Comparison of ENCODE assay signal across 9 cellular contexts in the genomic region with DNA sequence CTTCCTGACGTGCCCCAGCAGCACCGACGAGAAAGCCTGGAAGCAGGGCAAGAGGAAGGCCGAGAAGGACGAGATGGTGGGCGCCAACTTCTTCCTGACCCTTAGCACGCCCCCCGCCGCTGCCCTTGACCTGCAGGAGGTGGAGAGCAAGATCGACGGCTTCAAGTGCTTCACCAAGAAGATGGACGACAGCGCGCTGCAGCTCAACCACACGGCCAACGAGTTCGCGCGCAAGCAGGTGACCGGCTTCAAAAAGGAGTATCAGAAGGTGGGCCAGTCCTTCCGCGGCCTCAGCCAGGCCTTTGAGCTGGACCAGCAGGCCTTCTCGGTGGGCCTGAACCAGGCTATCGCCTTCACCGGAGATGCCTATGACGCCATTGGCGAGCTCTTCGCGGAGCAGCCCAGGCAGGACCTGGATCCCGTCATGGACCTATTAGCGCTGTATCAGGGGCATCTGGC. TPM values are rescaled to one million over a fixed set of nuclear protein-coding genes. Genes with fewer than 3 reads are reported as not detected.
A peak's percentile ranks its signal among the peaks of the same experiment; 100 is the strongest.
DNase-seq lines count a peak whose midpoint lies in the region; ATAC-seq, FAIRE-seq and TF ChIP-seq lines count a peak whose summit lies in the region.
"Had no signal": no experiment of that assay in that cellular context is flagged by ENCODE, and none has a peak within 500 bp of the region (broad histone marks: within the 10 kb centered on the region; RNA-seq: fewer than 3 reads in every experiment).

No MANE protein-coding gene starts in this region.

- WGBS in pancreas, 2 donors = 76 to 88% methylated on average over 31 of the region's 31 CpGs

- ATAC-seq in CD4-positive, alpha-beta T cell (ENCODE audit: poor library complexity) = no peak
- no peak for ATAC-seq in pancreas
- no peak for ATAC-seq in GM21515 (IDR thresholded peaks at IDR 0.05; ENCODE audit: unreplicated experiment)

- no peak for FAIRE-seq in pancreas (lab: Jason Lieb, UNC)
- FAIRE-seq: GM18507 had no signal

- no peak for DNase-seq in CD4-positive, alpha-beta T cell
- DNase-seq in fibroblast of lung (ENCODE audit: low read depth in 2 of 2) = no peak
- DNase-seq in pancreas = peak in 3 of 6 donors; percentile 30 to 65 (median 31)
- no peak for DNase-seq in cerebellar nuclear complex (lab: John Stamatoyannopoulos, UW)
- no peak for DNase-seq in GM10248 (ENCODE audit: extremely low spot score)
- DNase-seq in SW 1271 (lab: John Stamatoyannopoulos, UW) = no peak

- H4K20me1 ChIP-seq in SU-DHL-6 (ENCODE audit: low read depth, low read length) (no peaks in the 10 kb centered on the region), fibroblast of lung (ENCODE audit: control insufficient read depth, extremely low read depth, insufficient read depth, low read length) (no peaks in the 10 kb centered on the region)

- peak overlapping the region; percentile 34 for H3K27ac Mint-ChIP-seq in CD4-positive, alpha-beta T cell

- H2AFZ ChIP-seq in SU-DHL-6 (ENCODE audit: low read depth, low read length, severe bottlenecking) = no peak overlapping the region
- H2AFZ ChIP-seq in fibroblast of lung (ENCODE audit: low read length) = no peak overlapping the region

- no peaks in the 10 kb centered on the region for H3K9me3 Mint-ChIP-seq in CD4-positive, alpha-beta T cell

- H3K36me3 ChIP-seq in SU-DHL-6 (ENCODE audit: low read length) = no peaks in the 10 kb centered on the region
- peaks cover 10% of the 10 kb centered on the region for H3K36me3 ChIP-seq in fibroblast of lung (ENCODE audit: control insufficient read depth, insufficient read depth, low read length)
- H3K36me3 ChIP-seq in pancreas = no peaks in the 10 kb centered on the region

- POLR2A ChIA-PET in CD4-positive, alpha-beta T cell (lab: Charles Lee) = interaction anchor here (0.6 to 3.8 kb wide), 8 partner anchors 11 to 348 kb away, joined by 3 to 46 read pairs (median 9); no protein-coding TSS in a partner anchor
- POLR2A ChIA-PET in GM10248 (lab: Yijun Ruan, JAX) = no interaction called here

- intact Hi-C loops in CD4-positive, alpha-beta T cell (cut with DNase I, micrococcal nuclease) = loop anchor here in 1 of 2 experiments (5.0 kb wide), 4 partner anchors 123 to 788 kb away; partner anchors contain the start of genes ARL15, DHX29 and MTREX
- intact Hi-C loops in pancreas (cut with DNase I) = loop anchor here in 2 of 3 donors (5.0 to 10.0 kb wide), 3 partner anchors 236 to 328 kb away; no protein-coding TSS in a partner anchor

- H3K4me2 ChIP-seq in SU-DHL-6 (ENCODE audit: low read depth, low read length, poor library complexity, severe bottlenecking) = peak overlapping the region; percentile 39
- peak overlapping the region; percentile 90 for H3K4me2 ChIP-seq in fibroblast of lung (ENCODE audit: extremely low read depth, insufficient read depth, low read length)

- H3K4me1 ChIP-seq in fibroblast of lung (ENCODE audit: control insufficient read depth, extremely low read depth, insufficient read depth, low read length) (peaks cover 13% of the 10 kb centered on the region), pancreas (peaks cover 12 to 37% (median 22%) of the 10 kb centered on the region in 3 donors)

- H3K79me2 ChIP-seq in SU-DHL-6 (ENCODE audit: insufficient read depth, low read length) = no peaks in the 10 kb centered on the region
- peaks cover 59% of the 10 kb centered on the region for H3K79me2 ChIP-seq in fibroblast of lung (ENCODE audit: control insufficient read depth, insufficient read depth, low read length)

- no peak overlapping the region for H3K27ac ChIP-seq in CD4-positive, alpha-beta T cell (ENCODE audit: low read depth, low read length)
- no peak overlapping the region for H3K27ac ChIP-seq in SU-DHL-6 (ENCODE audit: low read depth, low read length)
- no peak overlapping the region for H3K27ac ChIP-seq in fibroblast of lung (ENCODE audit: insufficient read depth, low read length)
- H3K27ac ChIP-seq in pancreas = peak overlapping the region in 2 of 4 donors; percentile 39 to 91

- H3K27me3 Mint-ChIP-seq in CD4-positive, alpha-beta T cell = peaks cover 4% of the 10 kb centered on the region

- H3K9ac ChIP-seq in SU-DHL-6 (ENCODE audit: low read length) = no peak overlapping the region
- H3K9ac ChIP-seq in fibroblast of lung (ENCODE audit: insufficient read depth, low read length) = no peak overlapping the region

- H3K4me1 Mint-ChIP-seq in CD4-positive, alpha-beta T cell (ENCODE audit: low read depth) = peaks cover 34% of the 10 kb centered on the region

- H3K9me3 ChIP-seq in CD4-positive, alpha-beta T cell (ENCODE audit: control insufficient read depth, low read length) = no peaks in the 10 kb centered on the region
- H3K9me3 ChIP-seq in SU-DHL-6 (ENCODE audit: insufficient read depth, low read length) (no peaks in the 10 kb centered on the region), fibroblast of lung (ENCODE audit: control insufficient read depth, insufficient read depth, low read depth, low read length) (peaks cover 7% of the 10 kb centered on the region), pancreas (no peaks in the 10 kb centered on the region)

- H3K36me3 Mint-ChIP-seq in CD4-positive, alpha-beta T cell (ENCODE audit: low read depth) = peaks cover 16% of the 10 kb centered on the region

- H3K27me3 ChIP-seq in CD4-positive, alpha-beta T cell (ENCODE audit: control insufficient read depth, insufficient read depth, low read length) = no peaks in the 10 kb centered on the region
- H3K27me3 ChIP-seq in SU-DHL-6 (ENCODE audit: low read length) (no peaks in the 10 kb centered on the region), fibroblast of lung (ENCODE audit: control insufficient read depth, insufficient read depth, low read length) (no peaks in the 10 kb centered on the region), pancreas (no peaks in the 10 kb centered on the region)

- no peaks in the 10 kb centered on the region for H3F3A ChIP-seq in SU-DHL-6 (ENCODE audit: insufficient read depth)

- CTCF ChIA-PET in CD4-positive, alpha-beta T cell (lab: Charles Lee) = interaction anchor here (0.9 to 2.5 kb wide), 2 partner anchors 326 to 346 kb away, joined by 3 to 14 read pairs; no protein-coding TSS in a partner anchor
- CTCF ChIA-PET in GM10248 (lab: Yijun Ruan, JAX) = interaction anchor here (0.8 to 4.9 kb wide), 9 partner anchors 9 to 348 kb away, joined by 3 to 88 read pairs (median 5); no protein-coding TSS in a partner anchor

- H3K4me3 ChIP-seq in SU-DHL-6 (ENCODE audit: insufficient read depth, low read length, poor library complexity, severe bottlenecking) = no peak overlapping the region
- H3K4me3 ChIP-seq in fibroblast of lung (replicated peaks in 1 of 4; ENCODE audit: control extremely low read depth in 1 of 4, insufficient read depth in 1 of 4, low read depth in 3 of 4, low read length in 4 of 4) = peak overlapping the region; percentile 79 to 93 (median 88)
- peak overlapping the region; percentile 16 to 99 (median 94) for H3K4me3 ChIP-seq in pancreas

- H3K4me3 Mint-ChIP-seq in CD4-positive, alpha-beta T cell = peak overlapping the region; percentile 87

- TF ChIP-seq CTCF in CD4-positive, alpha-beta T cell (IDR thresholded peaks at IDR 0.05) = no peak
- TF ChIP-seq CTCF in SU-DHL-6 (IDR thresholded peaks at IDR 0.05; ENCODE audit: insufficient read depth, low read length, poor library complexity, severe bottlenecking) = no peak
- TF ChIP-seq CTCF in fibroblast of lung (conservative IDR thresholded peaks at IDR 0.05 in 1 of 2, IDR thresholded peaks at IDR 0.05 in 1 of 2; ENCODE audit: low read depth in 1 of 2, low read length in 2 of 2) = no peak
- TF ChIP-seq CTCF in pancreas (IDR thresholded peaks at IDR 0.05) = no peak
- TF ChIP-seq CTCF in GM10248 (IDR thresholded peaks at IDR 0.05; ENCODE audit: control extremely low read depth, extremely low read depth, low read depth, missing control alignments) = no peak

- H3K9me2 ChIP-seq in SU-DHL-6 (replicated peaks; ENCODE audit: insufficient read depth, low read length) = no peaks in the 10 kb centered on the region

RNA-seq across cellular contexts. Expression of gene SNX18, which starts 1.6 kb away (rescaled TPM):
- 10 to 100 TPM; 10.1 to 10.3 TPM for total RNA-seq in CD4-positive, alpha-beta T cell
- total RNA-seq in fibroblast of lung (91.7 and 109 TPM in 2 replicates), pancreas (10 to 100 TPM; 10.2 to 20.0 (median 14.3) TPM)
- polyA plus RNA-seq in fibroblast of lung (49.0 and 80.1 TPM in 2 replicates), pancreas (1 to 10 TPM; 2.9 to 4.7 TPM)
- polyA plus RNA-seq in fibroblast of lung (2012) = 44.7 and 78.2 TPM in 2 replicates
- 34.0 and 60.5 TPM in 2 replicates for polyA minus RNA-seq in fibroblast of lung (ENCODE audit: low replicate concordance)
